In the genomic region with DNA sequence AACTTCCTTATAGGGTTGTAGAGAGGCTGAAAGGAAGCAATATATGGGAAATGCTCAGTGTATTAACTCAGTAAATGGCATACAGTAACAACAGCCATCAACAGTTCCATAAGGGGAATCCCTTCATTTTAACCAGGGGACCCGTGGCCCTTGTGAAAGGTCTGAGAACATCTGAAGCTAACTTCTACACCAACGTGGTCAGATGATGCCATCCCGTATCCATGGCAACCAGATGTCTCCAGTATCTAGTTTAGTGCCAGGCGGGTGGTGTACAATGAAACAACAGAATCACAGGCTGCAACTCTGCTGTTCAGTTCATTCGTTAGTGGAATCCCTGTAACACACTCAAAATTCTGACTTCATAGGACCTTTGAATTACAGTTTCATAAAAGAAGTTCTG, we compare ENCODE assay signal across 1 cellular context.
TF ChIP-seq lines count a peak whose summit lies in the region.

No MANE protein-coding gene starts in this region.

TF ChIP-seq in IMR-90, 13 proteins besides CTCF, POLR2A, EP300 and RAD21 (continued from another document):
- TF ChIP-seq, protein P1, sequence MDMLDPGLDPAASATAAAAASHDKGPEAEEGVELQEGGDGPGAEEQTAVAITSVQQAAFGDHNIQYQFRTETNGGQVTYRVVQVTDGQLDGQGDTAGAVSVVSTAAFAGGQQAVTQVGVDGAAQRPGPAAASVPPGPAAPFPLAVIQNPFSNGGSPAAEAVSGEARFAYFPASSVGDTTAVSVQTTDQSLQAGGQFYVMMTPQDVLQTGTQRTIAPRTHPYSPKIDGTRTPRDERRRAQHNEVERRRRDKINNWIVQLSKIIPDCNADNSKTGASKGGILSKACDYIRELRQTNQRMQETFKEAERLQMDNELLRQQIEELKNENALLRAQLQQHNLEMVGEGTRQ (IDR thresholded peaks at IDR 0.05; ENCODE audit: low read depth, low read length) = no peak
- no peak for TF ChIP-seq NFE2L2 (IDR thresholded peaks at IDR 0.05; ENCODE audit: low read depth, low read length)
TF ChIP-seq in IMR-90: peak in this region for 0.
